In the genomic region with DNA sequence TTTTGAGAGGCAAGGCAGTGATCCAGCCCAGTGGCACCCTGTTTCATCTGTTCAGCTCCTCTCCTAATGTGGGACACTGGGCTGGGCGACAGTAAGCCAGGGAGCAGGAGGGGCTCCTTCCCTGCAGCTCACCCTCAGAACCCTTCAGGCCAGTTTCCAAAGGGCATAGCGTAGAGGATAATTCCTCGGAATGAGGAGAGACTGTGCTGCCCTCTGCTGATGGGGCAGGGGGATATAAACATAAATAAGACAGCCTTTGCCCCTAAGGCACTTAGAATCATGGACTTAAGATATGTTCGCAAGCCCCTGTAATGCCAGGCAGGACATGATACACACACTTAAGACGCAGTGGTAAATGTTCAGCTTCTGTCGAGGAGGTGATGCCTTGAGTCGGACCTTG, we compare ENCODE assay signal across 16 cellular contexts.
"Had no signal": no experiment of that assay in that cellular context is flagged by ENCODE, and none has a peak within 500 bp of the region (broad histone marks: within the 10 kb centered on the region; RNA-seq: fewer than 3 reads in every experiment).

No MANE protein-coding gene starts in this region.

- H3K9me3 ChIP-seq: gastrocnemius medialis, left lung, prostate gland, right atrium auricular region, suprapubic skin, transverse colon, uterus had no signal

- H3K27me3 Mint-ChIP-seq: activated CD4-positive, alpha-beta T cell treated with anti-CD3 and anti-CD28 coated beads for 36 hours; activated naive CD8-positive, alpha-beta T cell treated with anti-CD3 and anti-CD28 coated beads for 36 hours; stimulated activated naive CD8-positive, alpha-beta T cell treated with anti-CD3 and anti-CD28 coated beads, Interleukin-15, Interleukin-2, amounts not matched to agents 100 ng/mL and 50 ng/mL, for 24 hours had no signal

- H3K4me3 Mint-ChIP-seq: activated CD4-positive, alpha-beta T cell treated with anti-CD3 and anti-CD28 coated beads for 36 hours; activated naive CD8-positive, alpha-beta T cell treated with anti-CD3 and anti-CD28 coated beads for 36 hours; stimulated activated naive CD8-positive, alpha-beta T cell treated with anti-CD3 and anti-CD28 coated beads, Interleukin-15, Interleukin-2, amounts not matched to agents 100 ng/mL and 50 ng/mL, for 24 hours had no signal

- H3K9me3 Mint-ChIP-seq: stimulated activated naive CD8-positive, alpha-beta T cell treated with anti-CD3 and anti-CD28 coated beads, Interleukin-15, Interleukin-2, amounts not matched to agents 100 ng/mL and 50 ng/mL, for 24 hours had no signal

- ATAC-seq: activated CD4-positive, alpha-beta T cell treated with anti-CD3 and anti-CD28 coated beads for 36 hours; gastrocnemius medialis; left lung had no signal

- H3K27me3 ChIP-seq: gastrocnemius medialis, left lung, right atrium auricular region, suprapubic skin, transverse colon, uterus had no signal

- H3K27ac Mint-ChIP-seq: activated CD4-positive, alpha-beta T cell treated with anti-CD3 and anti-CD28 coated beads for 36 hours; activated naive CD8-positive, alpha-beta T cell treated with anti-CD3 and anti-CD28 coated beads for 36 hours; stimulated activated naive CD8-positive, alpha-beta T cell treated with anti-CD3 and anti-CD28 coated beads, Interleukin-15, Interleukin-2, amounts not matched to agents 100 ng/mL and 50 ng/mL, for 24 hours had no signal

- H3K4me1 ChIP-seq: gastrocnemius medialis, left lung, prostate gland, right atrium auricular region, suprapubic skin, transverse colon, uterus had no signal

- H3K36me3 ChIP-seq: prostate gland, transverse colon, uterus had no signal

- H3K4me3 ChIP-seq: gastrocnemius medialis, left lung, prostate gland, right atrium auricular region, suprapubic skin, transverse colon, uterus had no signal

- DNase-seq: activated CD4-positive, alpha-beta T cell treated with anti-CD3 and anti-CD28 coated beads for 36 hours; activated CD4-positive, alpha-beta T cell treated with anti-CD3 and anti-CD28 coated beads, Interleukin-2, amount 50 U/mL, for 48 hours; activated gamma-delta T cell; activated naive CD8-positive, alpha-beta T cell treated with anti-CD3 and anti-CD28 coated beads for 36 hours; amniotic stem cell; gastrocnemius medialis; head of caudate nucleus; left lung; mammary epithelial cell; T-helper 1 cell; transverse colon; uterus had no signal

- H3K27ac ChIP-seq: gastrocnemius medialis, left lung, prostate gland, right atrium auricular region, suprapubic skin, transverse colon, uterus had no signal
